1 cellular context compared by ENCODE assay signal in genomic region chr3:52310861-52311566, GRCh38.
TF ChIP-seq lines count a peak whose summit lies in the region.

No MANE protein-coding gene starts in this region.

TF ChIP-seq in GM12878, 131 proteins besides CTCF, POLR2A, EP300 and RAD21 (continued from another document and continues in another):
- TF ChIP-seq NR2C2 (IDR thresholded peaks at IDR 0.05; ENCODE audit: borderline replicate concordance, control insufficient read depth, insufficient read length, low read depth): no peak
- TF ChIP-seq ELK1 (IDR thresholded peaks at IDR 0.05; ENCODE audit: low read depth, low read length): no peak
- no peak for TF ChIP-seq KDM1A (IDR thresholded peaks at IDR 0.05; ENCODE audit: borderline replicate concordance)
- TF ChIP-seq USF1 (IDR thresholded peaks at IDR 0.05; ENCODE audit: borderline replicate concordance, extremely low read length, insufficient read depth, low read depth, low read length): no peak
- no peak for TF ChIP-seq MYC (IDR thresholded peaks at IDR 0.05; ENCODE audit: insufficient read depth, insufficient read length, insufficient replicate concordance, low read length, severe bottlenecking)
- TF ChIP-seq EGR1 (IDR thresholded peaks at IDR 0.05; ENCODE audit: borderline replicate concordance in 1 of 2, low read depth in 2 of 2, low read length in 2 of 2): no peak
- TF ChIP-seq GATAD2B (conservative IDR thresholded peaks at IDR 0.05; ENCODE audit: low read depth): peak; percentile 76; the same call in 1 of the 2 replicates
- TF ChIP-seq NFIC (IDR thresholded peaks at IDR 0.05; ENCODE audit: low read depth, low read length): no peak
- no peak for TF ChIP-seq WRNIP1 (IDR thresholded peaks at IDR 0.05; ENCODE audit: borderline replicate concordance, low read depth, low read length)
- peak; percentile 69 for TF ChIP-seq NBN (IDR thresholded peaks at IDR 0.05)
- TF ChIP-seq NRF1 (conservative IDR thresholded peaks at IDR 0.05; ENCODE audit: low read depth, low read length): no peak
- no peak for TF ChIP-seq ZNF592 (IDR thresholded peaks at IDR 0.05)
- peak; percentile 85; the same call in 1 of the 2 replicates for TF ChIP-seq TCF3 (IDR thresholded peaks at IDR 0.05; ENCODE audit: borderline replicate concordance, insufficient read depth, low read depth, low read length)
- peak; percentile 44; the same call in 1 of the 2 replicates for TF ChIP-seq BCL11A (IDR thresholded peaks at IDR 0.05; ENCODE audit: low read depth, low read length)
- no peak for TF ChIP-seq POU2F2 (IDR thresholded peaks at IDR 0.05; ENCODE audit: borderline replicate concordance, low read depth, low read length)
- no peak for TF ChIP-seq MAX (IDR thresholded peaks at IDR 0.05; ENCODE audit: low read depth, low read length)
- peak; percentile 88 for TF ChIP-seq TCF12 (IDR thresholded peaks at IDR 0.05; ENCODE audit: low read depth, low read length)
- TF ChIP-seq BACH1 (IDR thresholded peaks at IDR 0.05; ENCODE audit: borderline replicate concordance): peak; percentile 30; the same call in 1 of the 2 replicates
- no peak for TF ChIP-seq SIN3A (IDR thresholded peaks at IDR 0.05; ENCODE audit: low read depth, low read length)
- no peak for TF ChIP-seq LARP7 (IDR thresholded peaks at IDR 0.05)
- no peak for TF ChIP-seq IRF4 (IDR thresholded peaks at IDR 0.05; ENCODE audit: low read depth, low read length)
- no peak for TF ChIP-seq HDAC2 (IDR thresholded peaks at IDR 0.05)
- no peak for TF ChIP-seq REST (IDR thresholded peaks at IDR 0.05; ENCODE audit: low read depth, low read length)
- no peak for TF ChIP-seq BMI1 (IDR thresholded peaks at IDR 0.05; ENCODE audit: borderline replicate concordance)
- 0 out of 2 replicates have a peak, but pooled peaks have one; percentile 15 for TF ChIP-seq CBFB (IDR thresholded peaks at IDR 0.05; ENCODE audit: low read depth)
- TF ChIP-seq ZNF274 (IDR thresholded peaks at IDR 0.05; ENCODE audit: insufficient read depth, insufficient read length): no peak
- TF ChIP-seq BRCA1 (IDR thresholded peaks at IDR 0.05; ENCODE audit: low read depth, low read length): no peak
- no peak for TF ChIP-seq ASH2L (IDR thresholded peaks at IDR 0.05; ENCODE audit: borderline replicate concordance, low read depth)
- no peak for TF ChIP-seq KLF5 (IDR thresholded peaks at IDR 0.05; ENCODE audit: partially characterized antibody)
- TF ChIP-seq IKZF2 (IDR thresholded peaks at IDR 0.05): peak; percentile 67 to 77; a peak in 3 of 4 replicates
- no peak for TF ChIP-seq BCLAF1 (IDR thresholded peaks at IDR 0.05)
- TF ChIP-seq SMC3 (IDR thresholded peaks at IDR 0.05; ENCODE audit: borderline replicate concordance, low read length): no peak
- TF ChIP-seq CBX3 (IDR thresholded peaks at IDR 0.05; ENCODE audit: borderline replicate concordance, low read depth): no peak
- TF ChIP-seq SMARCA5 (IDR thresholded peaks at IDR 0.05): peak; percentile 78
- peak; percentile 57 for TF ChIP-seq BCL3 (IDR thresholded peaks at IDR 0.05; ENCODE audit: borderline replicate concordance, insufficient read depth, low read depth, low read length, poor library complexity, severe bottlenecking)
- peak; percentile 72; the same call in 1 of the 2 replicates for TF ChIP-seq PAX5 (IDR thresholded peaks at IDR 0.05; ENCODE audit: borderline replicate concordance, low read depth, low read length)
- peak; percentile 75 for TF ChIP-seq CREM (IDR thresholded peaks at IDR 0.05; ENCODE audit: low read depth)
- TF ChIP-seq STAT3 (IDR thresholded peaks at IDR 0.05; ENCODE audit: low read depth, low read length): no peak
- TF ChIP-seq CEBPZ (IDR thresholded peaks at IDR 0.05; ENCODE audit: low read depth, low read length): no peak
- TF ChIP-seq JUND (IDR thresholded peaks at IDR 0.05; ENCODE audit: low read depth, low read length): no peak
- TF ChIP-seq RBBP5 (conservative IDR thresholded peaks at IDR 0.05): no peak
- TF ChIP-seq RB1 (IDR thresholded peaks at IDR 0.05; ENCODE audit: borderline replicate concordance): no peak
- no peak for TF ChIP-seq SREBF2 (IDR thresholded peaks at IDR 0.05; ENCODE audit: low read length)
